In genomic region chr7:90298145-90299038, GRCh38 we compare ENCODE assay signal across 1 cellular context.
TF ChIP-seq lines count a peak whose summit lies in the region.

No MANE protein-coding gene starts in this region.

TF ChIP-seq in HepG2, 621 proteins besides CTCF, POLR2A, EP300 and RAD21 (continues in another document):
- TF ChIP-seq HOMEZ (CRISPR knock-in tag; IDR thresholded peaks at IDR 0.05; ENCODE audit: low read depth) (no peak), GABPA (IDR thresholded peaks at IDR 0.05; ENCODE audit: low read depth, low read length) (no peak), GABPA (CRISPR knock-in tag; IDR thresholded peaks at IDR 0.05; ENCODE audit: low read depth) (no peak), NR2F2 (IDR thresholded peaks at IDR 0.05; ENCODE audit: borderline replicate concordance, low read depth) (no peak), FOSL2 (CRISPR knock-in tag; IDR thresholded peaks at IDR 0.05) (peak; percentile 43; the same call in 1 of the 2 replicates), ETV6 (CRISPR knock-in tag; conservative IDR thresholded peaks at IDR 0.05) (no peak), IRF9 (CRISPR knock-in tag; IDR thresholded peaks at IDR 0.05; ENCODE audit: borderline replicate concordance) (no peak), SMC3 (IDR thresholded peaks at IDR 0.05; ENCODE audit: low read length) (peak; percentile 83), MTF1 (CRISPR knock-in tag; IDR thresholded peaks at IDR 0.05) (no peak), ZFP41 (CRISPR knock-in tag; IDR thresholded peaks at IDR 0.05; ENCODE audit: borderline replicate concordance) (no peak), ZSCAN9 (CRISPR knock-in tag; IDR thresholded peaks at IDR 0.05; ENCODE audit: borderline replicate concordance) (no peak), SOX5 (CRISPR knock-in tag; IDR thresholded peaks at IDR 0.05; ENCODE audit: borderline replicate concordance) (0 out of 2 replicates have a peak, but pooled peaks have one; percentile 24), ZNF44 (CRISPR knock-in tag; IDR thresholded peaks at IDR 0.05) (no peak), SCMH1 (CRISPR knock-in tag; IDR thresholded peaks at IDR 0.05; ENCODE audit: borderline replicate concordance) (no peak), MLLT10 (CRISPR knock-in tag; IDR thresholded peaks at IDR 0.05) (no peak), MIXL1 (CRISPR knock-in tag; IDR thresholded peaks at IDR 0.05) (0 out of 2 replicates have a peak, but pooled peaks have one; percentile 22), MED1 (CRISPR knock-in tag; IDR thresholded peaks at IDR 0.05) (no peak), GATAD2A (CRISPR knock-in tag; IDR thresholded peaks at IDR 0.05) (0 out of 2 replicates have a peak, but pooled peaks have one; percentile 28), SNAPC5 (CRISPR knock-in tag; IDR thresholded peaks at IDR 0.05; ENCODE audit: borderline replicate concordance) (no peak), PAXIP1 (CRISPR knock-in tag; conservative IDR thresholded peaks at IDR 0.05) (no peak), ZMYM3 (CRISPR knock-in tag; IDR thresholded peaks at IDR 0.05) (no peak), SALL2 (CRISPR knock-in tag; IDR thresholded peaks at IDR 0.05) (no peak), SIX4 (CRISPR knock-in tag; IDR thresholded peaks at IDR 0.05) (no peak), PTBP1 (IDR thresholded peaks at IDR 0.05; ENCODE audit: low read depth, low read length, poor library complexity, severe bottlenecking) (no peak), SNRNP70 (IDR thresholded peaks at IDR 0.05; ENCODE audit: low read depth, low read length) (no peak), HOXA5 (CRISPR knock-in tag; IDR thresholded peaks at IDR 0.05) (no peak), ZNF530 (CRISPR knock-in tag; IDR thresholded peaks at IDR 0.05; ENCODE audit: low read depth) (no peak), FOXA3 (CRISPR knock-in tag; IDR thresholded peaks at IDR 0.05) (0 out of 2 replicates have a peak, but pooled peaks have one; percentile 13), SOX13 (IDR thresholded peaks at IDR 0.05) (no peak), SOX13 (CRISPR knock-in tag; conservative IDR thresholded peaks at IDR 0.05 in 1 of 2, IDR thresholded peaks at IDR 0.05 in 1 of 2) (0 out of 4 replicates have a peak, but pooled peaks of 1 of the 2 experiments have one; percentile 11), STAG1 (CRISPR knock-in tag; IDR thresholded peaks at IDR 0.05) (peak; percentile 86), ATF6 (CRISPR knock-in tag; conservative IDR thresholded peaks at IDR 0.05) (no peak), MAFF (IDR thresholded peaks at IDR 0.05; ENCODE audit: low read depth, low read length) (peak; percentile 48), ZNF615 (CRISPR knock-in tag; IDR thresholded peaks at IDR 0.05; ENCODE audit: borderline replicate concordance) (no peak), TFAP4 (IDR thresholded peaks at IDR 0.05; ENCODE audit: borderline replicate concordance, low read depth) (peak; percentile 15; the same call in 1 of the 2 replicates), RARG (CRISPR knock-in tag; IDR thresholded peaks at IDR 0.05; ENCODE audit: low read depth) (no peak), MAFK (conservative IDR thresholded peaks at IDR 0.05 in 1 of 2, IDR thresholded peaks at IDR 0.05 in 1 of 2; ENCODE audit: low read length in 2 of 2) (peak; percentile 29 to 56), TFE3 (CRISPR knock-in tag; IDR thresholded peaks at IDR 0.05) (no peak), EEA1 (CRISPR knock-in tag; IDR thresholded peaks at IDR 0.05; ENCODE audit: borderline replicate concordance) (no peak), ZNF577 (CRISPR knock-in tag; IDR thresholded peaks at IDR 0.05; ENCODE audit: borderline replicate concordance, low read depth) (no peak), ZNF609 (CRISPR knock-in tag; IDR thresholded peaks at IDR 0.05; ENCODE audit: borderline replicate concordance) (no peak), HNF1A (IDR thresholded peaks at IDR 0.05; ENCODE audit: low read depth) (no peak), HNF1A (CRISPR knock-in tag; IDR thresholded peaks at IDR 0.05; ENCODE audit: borderline replicate concordance) (no peak)
